10 cellular contexts compared by ENCODE assay signal in the genomic region with DNA sequence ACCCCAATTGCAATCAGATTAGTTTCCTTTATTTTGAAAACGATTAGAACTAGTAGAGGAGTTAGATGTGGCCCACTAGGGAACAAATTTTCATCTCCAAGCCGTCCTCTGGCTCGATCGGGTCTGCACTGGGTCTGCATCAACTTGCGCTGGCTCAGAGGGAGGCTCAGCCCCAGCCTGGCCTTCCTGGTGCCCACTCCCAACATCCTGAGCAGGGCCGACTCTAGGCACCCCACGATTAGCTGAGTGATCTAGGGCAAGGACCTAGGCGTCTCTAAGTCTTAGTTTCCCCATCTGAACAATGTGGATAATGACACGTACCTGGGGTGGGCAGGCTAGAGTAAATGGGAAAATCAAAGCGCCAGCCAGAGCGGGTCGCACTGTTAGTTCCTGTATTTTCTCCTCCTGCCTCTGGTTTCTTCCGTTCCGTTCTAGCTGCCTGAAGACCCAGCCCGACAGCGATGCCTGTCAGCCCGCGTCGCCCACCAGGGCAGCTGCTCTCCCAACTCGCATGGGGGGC. TPM values are rescaled to one million over a fixed set of nuclear protein-coding genes. Genes with fewer than 3 reads are reported as not detected.
A peak's percentile ranks its signal among the peaks of the same experiment; 100 is the strongest.
DNase-seq lines count a peak whose midpoint lies in the region; ATAC-seq and TF ChIP-seq lines count a peak whose summit lies in the region.
"Had no signal": no experiment of that assay in that cellular context is flagged by ENCODE, and none has a peak within 500 bp of the region (broad histone marks: within the 10 kb centered on the region; RNA-seq: fewer than 3 reads in every experiment).

No MANE protein-coding gene starts in this region.

- no peak for TF ChIP-seq CTCF in CD14-positive monocyte (IDR thresholded peaks at IDR 0.05)
- TF ChIP-seq CTCF in heart left ventricle (IDR thresholded peaks at IDR 0.05): no peak

- no peaks in the 10 kb centered on the region for H3K79me1 ChIP-seq in trophoblast cell (ENCODE audit: low read length)

- H2AFZ ChIP-seq in trophoblast cell (ENCODE audit: insufficient read depth, low read length, poor library complexity): peak overlapping the region; percentile 26

- ATAC-seq in heart left ventricle (peak in 3 of 4 donors; percentile 19 to 32 (median 20)), HG02852 (IDR thresholded peaks at IDR 0.05; ENCODE audit: unreplicated experiment) (no peak)

- no peak overlapping the region for H4K91ac ChIP-seq in trophoblast cell (ENCODE audit: low read depth, low read length)

- H2BK5ac ChIP-seq in trophoblast cell (ENCODE audit: low read depth, low read length, poor library complexity): no peak overlapping the region

- H3K14ac ChIP-seq in trophoblast cell (ENCODE audit: low read length): no peak overlapping the region

- H3K79me2 ChIP-seq in trophoblast cell (ENCODE audit: control insufficient read depth, insufficient read depth, low read length, poor library complexity): no peaks in the 10 kb centered on the region

- H3K27me3 Mint-ChIP-seq in CD14-positive monocyte (ENCODE audit: low read depth in 3 of 3): peaks cover 93 to 99% (median 95%) of the 10 kb centered on the region in 3 donors
- peaks cover 81% of the 10 kb centered on the region for H3K27me3 Mint-ChIP-seq in T-helper 2 cell treated with Interferon-gamma antibody and Interleukin-4, amounts not matched to agents 5 μg/mL and 100 μg/mL, for 36 hours (ENCODE audit: low read depth)

- H4K8ac ChIP-seq in trophoblast cell (ENCODE audit: low read depth, low read length): no peak overlapping the region

- H3K4me3 Mint-ChIP-seq in CD14-positive monocyte: peak overlapping the region; percentile 81 to 96
- H3K4me3 Mint-ChIP-seq in T-helper 2 cell treated with Interferon-gamma antibody and Interleukin-4, amounts not matched to agents 5 μg/mL and 100 μg/mL, for 36 hours: no peak overlapping the region

- no peak overlapping the region for H4K12ac ChIP-seq in trophoblast cell (ENCODE audit: low read depth, low read length)

- H3K27ac Mint-ChIP-seq in CD14-positive monocyte: peak overlapping the region in 1 of 7 donors; percentile 60
- H3K27ac Mint-ChIP-seq in T-helper 2 cell treated with Interferon-gamma antibody and Interleukin-4, amounts not matched to agents 5 μg/mL and 100 μg/mL, for 36 hours: no peak overlapping the region

- no peak overlapping the region for H2BK12ac ChIP-seq in trophoblast cell (ENCODE audit: low read length)

- H3K36me3 ChIP-seq in NT2/D1 (ENCODE audit: insufficient read depth, insufficient read length, low read length): no peaks in the 10 kb centered on the region
- peaks cover 0 to 4% (median 0%) of the 10 kb centered on the region in 9 donors for H3K36me3 ChIP-seq in heart left ventricle
- no peaks in the 10 kb centered on the region for H3K36me3 ChIP-seq in trophoblast cell (ENCODE audit: control insufficient read depth in 1 of 2, insufficient read depth in 2 of 2, low read length in 2 of 2)

- no peak overlapping the region for H3K18ac ChIP-seq in trophoblast cell (ENCODE audit: low read length)

- H3K9me3 ChIP-seq in NT2/D1 (ENCODE audit: insufficient read depth, low read length) (no peaks in the 10 kb centered on the region), heart left ventricle (no peaks in the 10 kb centered on the region), trophoblast cell (ENCODE audit: insufficient read depth, low read depth, low read length) (peaks cover 5% of the 10 kb centered on the region)

- H3K27me3 ChIP-seq in NT2/D1 (ENCODE audit: insufficient read depth, insufficient read length): peaks cover 94% of the 10 kb centered on the region
- H3K27me3 ChIP-seq in heart left ventricle: peaks cover 0 to 89% (median 3%) of the 10 kb centered on the region in 9 donors
- H3K27me3 ChIP-seq in trophoblast cell (ENCODE audit: insufficient read depth, low read length): peaks cover 55% of the 10 kb centered on the region

- H3K36me3 Mint-ChIP-seq in CD14-positive monocyte: peaks cover 0 to 6% of the 10 kb centered on the region in 2 donors
- no peaks in the 10 kb centered on the region for H3K36me3 Mint-ChIP-seq in T-helper 2 cell treated with Interferon-gamma antibody and Interleukin-4, amounts not matched to agents 5 μg/mL and 100 μg/mL, for 36 hours (ENCODE audit: low read depth)

- H3K27ac ChIP-seq in heart left ventricle (peak overlapping the region; percentile 72 to 99 (median 92)), trophoblast cell (ENCODE audit: low read depth, low read length) (no peak overlapping the region)

- H3K4me1 Mint-ChIP-seq in CD14-positive monocyte: peaks cover 27% of the 10 kb centered on the region
- peaks cover 2% of the 10 kb centered on the region for H3K4me1 Mint-ChIP-seq in T-helper 2 cell treated with Interferon-gamma antibody and Interleukin-4, amounts not matched to agents 5 μg/mL and 100 μg/mL, for 36 hours (ENCODE audit: low read depth)

- H3K4me2 ChIP-seq in trophoblast cell (ENCODE audit: low read length): peak overlapping the region; percentile 60

- intact Hi-C loops in CD14-positive monocyte (cut with micrococcal nuclease): no loop called here
- intact Hi-C loops in heart left ventricle (cut with DNase I): loop anchor here in 5 of 10 donors (1.0 to 10.0 kb wide), 4 partner anchors 51 to 207 kb away; no protein-coding TSS in a partner anchor

- no peak overlapping the region for H2AK5ac ChIP-seq in trophoblast cell (ENCODE audit: low read length)

- no peak overlapping the region for H2BK120ac ChIP-seq in trophoblast cell (ENCODE audit: insufficient read depth, low read length, poor library complexity)

- H3K9ac ChIP-seq in NT2/D1 (ENCODE audit: insufficient read length, low read depth) (no peak overlapping the region), trophoblast cell (ENCODE audit: low read length) (no peak overlapping the region)

- no peak overlapping the region for H3K4ac ChIP-seq in trophoblast cell (ENCODE audit: low read depth, low read length)

- WGBS in heart left ventricle, 4 donors: 9 to 25% (median 14%) methylated on average over 10 to 20 of the region's 20 CpGs
- WGBS in trophoblast cell (ENCODE audit: extremely low coverage, insufficient coverage, insufficient read length): no CpG with 5 or more reads among the region's 20 CpGs

- H3K9me3 Mint-ChIP-seq in CD14-positive monocyte: peaks cover 0 to 40% (median 14%) of the 10 kb centered on the region in 7 donors
- H3K9me3 Mint-ChIP-seq in T-helper 2 cell treated with Interferon-gamma antibody and Interleukin-4, amounts not matched to agents 5 μg/mL and 100 μg/mL, for 36 hours: no peaks in the 10 kb centered on the region

- DNase-seq in CD14-positive monocyte (ENCODE audit: low spot score): no peak
- DNase-seq in NT2/D1 (ENCODE audit: low read depth, low spot score): no peak
- DNase-seq in heart left ventricle: peak in 2 of 5 donors; percentile 30 to 32
- no peak for DNase-seq in trophoblast cell
- DNase-seq in T-helper 2 cell treated with Interferon-gamma antibody and Interleukin-4, amounts not matched to agents 5 μg/mL and 100 μg/mL, for 36 hours (ENCODE audit: low spot score): no peak
- no peak for DNase-seq in Ammon's horn (ENCODE audit: low spot score)
- no peak for DNase-seq in activated CD4-positive, alpha-beta T cell treated with anti-CD3 and anti-CD28 coated beads, Interleukin-2, amount 50 U/mL, for 1 hour
- DNase-seq: Calu3 had no signal

- H3K4me3 ChIP-seq in NT2/D1 (ENCODE audit: insufficient read length, low read depth) (peak overlapping the region; percentile 42), heart left ventricle (peak overlapping the region; percentile 25 to 85 (median 54)), trophoblast cell (ENCODE audit: low read depth, low read length) (no peak overlapping the region)

- no peak overlapping the region for H3K23ac ChIP-seq in trophoblast cell (ENCODE audit: low read length)

- no peaks in the 10 kb centered on the region for H3K4me1 ChIP-seq in NT2/D1 (ENCODE audit: insufficient read depth, insufficient read length)
- peaks cover 0 to 38% (median 13%) of the 10 kb centered on the region in 12 donors for H3K4me1 ChIP-seq in heart left ventricle
- H3K4me1 ChIP-seq in trophoblast cell (ENCODE audit: control insufficient read depth in 1 of 2, insufficient read depth in 2 of 2, low read length in 2 of 2): peaks cover 10% of the 10 kb centered on the region in 2 experiments

- no peak for TF ChIP-seq POLR2A in heart left ventricle (IDR thresholded peaks at IDR 0.05)

RNA-seq across cellular contexts. Expression of a gene that starts 7.7 kb away (rescaled TPM):
- polyA plus RNA-seq in CD14-positive monocyte (not detected), heart left ventricle (100 to 1,000 TPM in 1 of 2 donors, 10 to 100 TPM in 1; 72.8 to 105 TPM)
- 100 to 1,000 TPM in 8 of 9 donors, 10 to 100 TPM in 1; 89.3 to 188 (median 129) TPM for total RNA-seq in heart left ventricle
- 12.4 and 13.9 TPM in 2 replicates for polyA plus RNA-seq in trophoblast cell (2013)
- total RNA-seq: kidney epithelial cell had no signal

Comparison
In these comparisons a context has a peak if more than half of its experiments do, and no peak if none do; other contexts are left out.
1. RNA of a gene that starts 7.7 kb away (polyA plus RNA-seq): 72.8 to 105 TPM in heart left ventricle; not detected in CD14-positive monocyte; every median in the first group is over 10 times any median in the second.